ENCODE assay signal across 12 cellular contexts in the genomic region with DNA sequence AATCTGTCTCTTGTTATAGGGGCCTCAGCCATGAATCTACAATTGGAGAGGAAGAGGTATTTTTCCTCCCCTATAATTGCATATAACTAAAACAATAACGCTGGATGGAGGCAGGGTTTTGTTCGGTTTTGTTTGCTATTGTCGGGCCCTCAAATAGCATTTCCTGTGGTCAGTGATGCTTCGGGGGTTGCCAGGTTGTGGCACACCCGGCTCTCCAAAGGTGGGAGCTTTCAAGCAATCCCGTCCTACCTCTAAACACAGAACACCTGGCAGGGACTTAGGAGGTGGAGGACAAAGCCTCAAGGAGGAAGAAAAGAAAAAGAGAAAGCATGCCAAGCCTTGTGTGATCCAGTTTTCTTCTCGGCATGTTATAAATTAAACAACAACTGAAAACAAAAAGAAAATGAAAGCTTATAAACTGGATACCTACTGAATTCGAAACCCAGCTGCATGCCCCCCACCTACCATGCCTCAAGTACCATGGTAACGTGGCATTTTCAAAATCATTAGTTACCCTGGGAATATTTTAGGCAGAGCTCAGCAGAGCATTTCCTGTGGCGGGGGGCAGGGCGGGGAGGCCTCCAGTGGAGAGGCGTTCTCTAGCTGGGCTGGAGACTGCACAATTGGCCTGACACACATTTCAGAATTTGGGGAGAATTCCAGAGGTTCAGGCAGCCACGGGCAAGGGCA.
DNase-seq lines count a peak whose midpoint lies in the region; ATAC-seq and TF ChIP-seq lines count a peak whose summit lies in the region.
"Had no signal": no experiment of that assay in that cellular context is flagged by ENCODE, and none has a peak within 500 bp of the region (broad histone marks: within the 10 kb centered on the region; RNA-seq: fewer than 3 reads in every experiment).

No MANE protein-coding gene starts in this region.

- H3K9ac ChIP-seq in endocrine pancreas (ENCODE audit: control insufficient read depth, insufficient read depth, low read length): no peak overlapping the region

- no peak for TF ChIP-seq CTCF in thoracic aorta (IDR thresholded peaks at IDR 0.05)

- H3K4me1 ChIP-seq in endocrine pancreas (ENCODE audit: control insufficient read depth, insufficient read depth, low read length) (no peaks in the 10 kb centered on the region), thoracic aorta (ENCODE audit: control insufficient read depth in 1 of 2, low read depth in 2 of 2) (peaks cover 3 to 7% of the 10 kb centered on the region in 2 donors)

- no peaks in the 10 kb centered on the region for H3K9me3 ChIP-seq in endocrine pancreas (ENCODE audit: control insufficient read depth, low read length)
- H3K9me3 ChIP-seq in thoracic aorta: no peaks in the 10 kb centered on the region

- no peaks in the 10 kb centered on the region for H3K27me3 ChIP-seq in endocrine pancreas (ENCODE audit: control insufficient read depth, insufficient read depth, low read length)
- no peaks in the 10 kb centered on the region for H3K27me3 ChIP-seq in thoracic aorta (replicated peaks; ENCODE audit: insufficient read depth)

- DNase-seq in thoracic aorta (ENCODE audit: low spot score) (no peak), NOMO-1 treated with DMSO at 0.1 percent for 48 hours (lab: John Stamatoyannopoulos, UW; ENCODE audit: unreplicated experiment) (no peak), NCI-H82 treated with DMSO at 0.1 percent for 48 hours (lab: John Stamatoyannopoulos, UW; ENCODE audit: unreplicated experiment) (no peak), NCI-H1694 treated with DMSO at 0.1 percent for 48 hours (lab: John Stamatoyannopoulos, UW) (no peak)
- DNase-seq in activated naive CD4-positive, alpha-beta T cell (lab: John Stamatoyannopoulos, UW): no peak
- DNase-seq: activated CD4-positive, alpha-beta T cell treated with anti-CD3 and anti-CD28 coated beads, Interleukin-2, amount 10 ng/mL, durations not matched to agents 7 days and 5 days; activated naive CD8-positive, alpha-beta T cell treated with anti-CD3 and anti-CD28 coated beads, Interleukin-2, amount 50 U/mL, for 24 hours; NCI-H1930 had no signal

- peak overlapping the region; percentile 8 to 24 for H3K27ac ChIP-seq in thoracic aorta
- H3K27ac ChIP-seq: HL-60 had no signal

- H3K36me3 ChIP-seq in endocrine pancreas (ENCODE audit: control insufficient read depth, insufficient read depth, low read length): no peaks in the 10 kb centered on the region
- no peaks in the 10 kb centered on the region for H3K36me3 ChIP-seq in thoracic aorta

- ATAC-seq in GM19324 (IDR thresholded peaks at IDR 0.05; ENCODE audit: low FRiP score, unreplicated experiment) (peak; percentile 74), HG03565 (IDR thresholded peaks at IDR 0.05; ENCODE audit: unreplicated experiment) (peak; percentile 39), thoracic aorta (ENCODE audit: insufficient number of reproducible peaks, low FRiP score, low read depth) (no peak)
- ATAC-seq: activated naive CD8-positive, alpha-beta T cell treated with anti-CD3 and anti-CD28 coated beads, Interleukin-2, amount 50 U/mL, for 24 hours had no signal

- H3K4me3 ChIP-seq in endocrine pancreas (ENCODE audit: control insufficient read depth, insufficient read depth, low read length): peak overlapping the region; percentile 50
- peak overlapping the region; percentile 62 for H3K4me3 ChIP-seq in thoracic aorta
